Comparison of ENCODE assay signal across 14 cellular contexts in the genomic region with DNA sequence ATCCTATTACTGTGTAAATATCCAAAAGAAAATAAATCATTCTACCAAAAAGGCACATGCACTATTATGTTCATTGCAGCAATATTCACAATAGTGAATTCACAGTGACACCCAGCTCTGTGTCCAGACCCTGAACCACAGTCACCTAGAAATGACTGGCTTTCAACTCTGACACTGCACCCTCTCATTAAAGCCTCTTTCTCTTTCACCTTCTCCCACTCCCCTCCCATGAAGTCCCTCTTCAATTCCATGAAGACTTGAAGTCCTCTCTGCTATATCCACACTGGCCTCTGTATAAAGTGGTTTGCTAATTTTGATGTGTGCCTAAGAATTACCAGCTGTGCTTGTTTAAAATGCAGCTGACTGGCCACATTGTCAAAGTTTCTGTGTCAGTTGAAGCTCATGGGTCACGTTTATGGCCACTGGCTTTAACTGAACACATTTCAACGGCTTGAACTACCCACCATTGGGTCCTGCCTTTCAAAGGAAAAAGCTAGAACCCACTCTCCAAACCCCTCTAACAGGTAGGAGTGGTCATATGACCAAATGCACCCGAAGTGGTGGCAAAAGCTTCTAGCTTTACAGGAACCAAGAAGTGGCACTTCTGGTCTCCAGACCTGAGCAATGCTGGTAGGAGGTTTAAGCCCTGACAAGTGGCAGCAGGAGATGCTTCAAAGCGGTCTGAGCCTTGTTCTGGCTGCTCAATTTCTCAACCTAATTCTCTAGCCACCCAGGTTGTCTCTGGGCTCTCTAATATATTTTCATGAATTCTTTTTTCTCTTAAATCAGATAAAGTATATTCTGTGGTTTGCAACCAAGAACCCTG. TPM values are rescaled to one million over a fixed set of nuclear protein-coding genes. Genes with fewer than 3 reads are reported as not detected.
DNase-seq lines count a peak whose midpoint lies in the region; ATAC-seq and TF ChIP-seq lines count a peak whose summit lies in the region.
"Had no signal": no experiment of that assay in that cellular context is flagged by ENCODE, and none has a peak within 500 bp of the region (broad histone marks: within the 10 kb centered on the region; RNA-seq: fewer than 3 reads in every experiment).

No MANE protein-coding gene starts in this region.

- no peaks in the 10 kb centered on the region for H3K9me3 Mint-ChIP-seq in neural crest cell
- H3K9me3 Mint-ChIP-seq in osteocyte (ENCODE audit: unreplicated experiment), result no peaks in the 10 kb centered on the region

- peaks cover 44% of the 10 kb centered on the region for H3K4me1 Mint-ChIP-seq in neural crest cell
- H3K4me1 Mint-ChIP-seq in osteocyte (ENCODE audit: unreplicated experiment), result peaks cover 42% of the 10 kb centered on the region

- peaks cover 19% of the 10 kb centered on the region for H3K36me3 Mint-ChIP-seq in neural crest cell (ENCODE audit: low read depth)
- H3K36me3 Mint-ChIP-seq in osteocyte (ENCODE audit: unreplicated experiment), result no peaks in the 10 kb centered on the region

- DNase-seq in neural crest cell (ENCODE audit: low read depth, low spot score) (no peak), osteocyte (ENCODE audit: extremely low spot score, unreplicated experiment) (no peak), DMS79 treated with DMSO at 0.1 percent for 48 hours (lab: John Stamatoyannopoulos, UW) (no peak), DMS79 (lab: John Stamatoyannopoulos, UW) (no peak), NCI-H510A (lab: John Stamatoyannopoulos, UW) (no peak)
- DNase-seq: foreskin fibroblast, NCI-H774, retina had no signal

- peak overlapping the region; percentile 24 for H3K27ac Mint-ChIP-seq in neural crest cell (ENCODE audit: unreplicated experiment)
- no peak overlapping the region for H3K27ac Mint-ChIP-seq in osteocyte (ENCODE audit: unreplicated experiment)

- TF ChIP-seq CTCF in neural crest cell (conservative IDR thresholded peaks at IDR 0.05) (no peak), osteocyte (IDR thresholded peaks at IDR 0.05) (no peak)

- H3K27me3 Mint-ChIP-seq in neural crest cell (ENCODE audit: low read depth), result no peaks in the 10 kb centered on the region
- no peaks in the 10 kb centered on the region for H3K27me3 Mint-ChIP-seq in osteocyte (ENCODE audit: unreplicated experiment)

- peak; percentile 42 for ATAC-seq in GM19025 (IDR thresholded peaks at IDR 0.05; ENCODE audit: low read depth, unreplicated experiment)
- peak; percentile 42 for ATAC-seq in GM21786 (IDR thresholded peaks at IDR 0.05; ENCODE audit: unreplicated experiment)
- peak; percentile 60 for ATAC-seq in HG03175 (IDR thresholded peaks at IDR 0.05; ENCODE audit: unreplicated experiment)

- H3K4me3 Mint-ChIP-seq in neural crest cell (no peak overlapping the region), osteocyte (ENCODE audit: unreplicated experiment) (no peak overlapping the region)

RNA-seq across cellular contexts. Expression of gene B4GALT6, which starts 34.3 kb away (rescaled TPM):
- total RNA-seq in neural crest cell, result 40.0 and 43.4 TPM in 2 replicates
- 13.9 and 14.4 TPM in 2 replicates for total RNA-seq in osteocyte

RNA-seq across cellular contexts. Expression of gene TTR, which starts 58.4 kb away (rescaled TPM):
- total RNA-seq in neural crest cell (not detected in 2 replicates), osteocyte (11.2 and 14.8 TPM in 2 replicates)
- total RNA-seq: chondrocyte; H1; T-helper 2 cell treated with Interferon-gamma antibody and Interleukin-4, amounts not matched to agents 100 ng/mL and 5 ng/mL, for 36 hours had no signal

Comparison
In these comparisons a context has a peak if more than half of its experiments do, and no peak if none do; other contexts are left out.
1. RNA of gene TTR, which starts 58.4 kb away (total RNA-seq): 11.2 to 14.8 TPM in osteocyte; not detected in neural crest cell; every median in the first group is over 10 times any median in the second.
2. Peak in every context shown above with its lines, with median percentiles within 50 percentile points of each other: ATAC-seq.